6 cellular contexts compared by ENCODE assay signal in the genomic region with DNA sequence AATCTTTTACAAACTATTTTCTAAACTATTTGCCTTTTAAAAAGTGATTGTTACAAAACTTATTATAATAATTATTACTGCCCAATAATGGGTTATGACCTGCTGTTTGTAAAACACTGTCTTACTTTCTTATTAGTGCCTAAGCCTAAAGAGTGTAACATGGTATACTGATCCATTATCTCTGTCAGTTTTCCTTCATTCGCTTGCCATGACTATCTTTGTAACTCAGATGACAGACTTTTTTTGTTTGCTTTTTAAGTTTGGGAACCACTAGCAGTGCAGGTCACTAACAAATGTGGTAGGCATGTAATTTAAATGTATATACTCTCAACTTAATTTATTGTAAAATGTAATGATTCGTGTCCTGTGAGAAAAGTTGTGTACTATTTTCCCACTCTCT.
"Had no signal": no experiment of that assay in that cellular context is flagged by ENCODE, and none has a peak within 500 bp of the region (broad histone marks: within the 10 kb centered on the region; RNA-seq: fewer than 3 reads in every experiment).

No MANE protein-coding gene starts in this region.

- H3K4me2 ChIP-seq: GM23338 had no signal

- H3K9me3 ChIP-seq: HAP-1 had no signal

- ATAC-seq: GM23338 had no signal

- H2AFZ ChIP-seq: GM23338 had no signal

- DNase-seq: H7, KG1 had no signal

- FAIRE-seq: H1, HTR-8/SVneo had no signal

- H3K4me3 ChIP-seq: GM23338, HAP-1 had no signal

- H3K36me3 ChIP-seq: HAP-1 had no signal
